ENCODE assay signal across 8 cellular contexts in the genomic region with DNA sequence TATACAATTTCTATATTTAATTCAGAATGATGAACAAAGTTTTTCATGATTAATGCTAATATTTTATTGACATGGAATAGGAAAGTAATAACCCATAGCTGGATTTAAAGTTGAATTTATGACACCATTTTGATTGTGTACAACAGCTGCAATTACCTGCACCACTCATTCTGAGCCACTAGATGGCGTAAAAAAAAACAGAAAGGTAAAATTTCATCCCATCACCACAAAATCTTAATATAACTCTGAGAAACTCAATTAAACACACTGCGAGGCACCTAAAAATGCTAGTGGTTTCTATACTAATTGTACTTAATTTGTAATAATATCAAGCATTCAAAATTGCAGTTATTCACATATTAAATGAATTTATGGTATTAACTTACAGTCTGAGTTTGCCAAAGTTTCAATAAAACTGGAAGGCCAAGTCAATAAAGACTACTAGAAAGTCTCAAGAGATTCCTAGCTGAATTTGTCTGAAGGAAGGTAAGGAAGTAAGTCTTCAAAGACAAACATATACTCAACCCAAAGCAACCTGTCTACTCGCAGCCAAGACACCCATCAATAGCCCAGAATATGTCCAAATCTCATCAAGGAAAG.
DNase-seq lines count a peak whose midpoint lies in the region; ATAC-seq and TF ChIP-seq lines count a peak whose summit lies in the region.

No MANE protein-coding gene starts in this region.

- intact Hi-C loops in CD14-positive monocyte (cut with micrococcal nuclease), result no loop called here
- intact Hi-C loops in PC-9 (cut with micrococcal nuclease; ENCODE audit: unreplicated experiment), result loop anchor here (1.0 kb wide), 2 partner anchors 479 to 1414 kb away; no protein-coding TSS in a partner anchor
- intact Hi-C loops in spleen (cut with DNase I; ENCODE audit: low total_unique reads), result loop anchor here (5.0 kb wide), 1 partner anchor 480 kb away; no protein-coding TSS in a partner anchor

- no peaks in the 10 kb centered on the region for H3K9me2 ChIP-seq in PC-9 (ENCODE audit: insufficient read depth)

- DNase-seq in CD14-positive monocyte (ENCODE audit: low spot score) (no peak), H4 (ENCODE audit: low spot score) (peak; percentile 45), PC-9 (no peak), fibroblast of mammary gland (ENCODE audit: low read depth) (peak; percentile 50), spleen (no peak), HuH-7 (ENCODE audit: low spot score) (no peak)
- DNase-seq in stimulated activated CD4-positive, alpha-beta T cell treated with anti-CD3 and anti-CD28 coated beads, Interleukin-4, amount 100 ng/mL, for 1 hour, result no peak

- no peaks in the 10 kb centered on the region for H3K9me3 Mint-ChIP-seq in CD14-positive monocyte

- TF ChIP-seq CTCF in CD14-positive monocyte (IDR thresholded peaks at IDR 0.05), result peak; percentile 80
- peak; percentile 91 for TF ChIP-seq CTCF in PC-9 (conservative IDR thresholded peaks at IDR 0.05)
- TF ChIP-seq CTCF in fibroblast of mammary gland (conservative IDR thresholded peaks at IDR 0.05; ENCODE audit: control insufficient read depth, insufficient read depth, low read depth, low read length), result peak; percentile 84
- peak; percentile 35 to 90 (median 68) for TF ChIP-seq CTCF in spleen (IDR thresholded peaks at IDR 0.05 in 8 of 11, conservative IDR thresholded peaks at IDR 0.05 in 3 of 11)

- H3K36me3 Mint-ChIP-seq in CD14-positive monocyte, result peaks cover 41 to 44% of the 10 kb centered on the region in 2 donors

- TF ChIP-seq POLR2A in spleen (IDR thresholded peaks at IDR 0.05), result no peak

- H3K36me3 ChIP-seq in PC-9 (ENCODE audit: low read depth) (0 out of 2 replicates have a peak, but pooled peaks cover 4% of the 10 kb centered on the region), spleen (peaks cover 0 to 6% (median 0%) of the 10 kb centered on the region in 6 donors)

- POLR2A ChIA-PET in PC-9 (lab: Charles Lee; ENCODE audit: unreplicated experiment), result interaction anchor here (0.7 kb wide), 1 partner anchor 1238 kb away, joined by 3 read pairs; no protein-coding TSS in a partner anchor

- no peak overlapping the region for H3K4me2 ChIP-seq in PC-9

- H4K20me1 ChIP-seq in PC-9 (ENCODE audit: insufficient read depth), result no peaks in the 10 kb centered on the region

- 38 to 50% (median 39%) methylated on average over 3 of the region's 3 CpGs for WGBS in spleen, 5 donors

- no TSS peak for BruUV-seq in PC-9 (replicated peaks; lab: Mats Ljungman, UMichigan)

- H3K4me1 ChIP-seq in PC-9 (replicated peaks; ENCODE audit: insufficient read depth), result no peaks in the 10 kb centered on the region
- peaks cover 0 to 35% (median 8%) of the 10 kb centered on the region in 6 donors for H3K4me1 ChIP-seq in spleen

- H3K4me1 Mint-ChIP-seq in CD14-positive monocyte, result peaks cover 9% of the 10 kb centered on the region

- peaks cover 10% of the 10 kb centered on the region; the same call in 1 of the 2 replicates for H3F3A ChIP-seq in PC-9 (ENCODE audit: insufficient read depth, low read depth)

- H3K27ac ChIP-seq in PC-9 (no peak overlapping the region), spleen (no peak overlapping the region)

- CTCF ChIA-PET in PC-9 (lab: Charles Lee), result interaction anchor here (0.6 to 2.1 kb wide), 7 partner anchors 9 to 1412 kb away, joined by 3 to 11 read pairs (median 3); no protein-coding TSS in a partner anchor

- no peak for ATAC-seq in GM19324 (IDR thresholded peaks at IDR 0.05; ENCODE audit: low FRiP score, unreplicated experiment)

- no peak overlapping the region for H3K4me3 Mint-ChIP-seq in CD14-positive monocyte

- no peak overlapping the region for H3K4me3 ChIP-seq in PC-9
- no peak overlapping the region for H3K4me3 ChIP-seq in fibroblast of mammary gland (ENCODE audit: control insufficient read depth, low read depth, low read length)
- H3K4me3 ChIP-seq in spleen, result no peak overlapping the region

- H3K9me3 ChIP-seq in PC-9 (ENCODE audit: insufficient read depth, low read depth) (no peaks in the 10 kb centered on the region), spleen (no peaks in the 10 kb centered on the region)

- no peaks in the 10 kb centered on the region for H3K27me3 Mint-ChIP-seq in CD14-positive monocyte (ENCODE audit: low read depth in 3 of 3)

- no peak overlapping the region for H3K27ac Mint-ChIP-seq in CD14-positive monocyte

- no peaks in the 10 kb centered on the region for H3K79me2 ChIP-seq in PC-9 (ENCODE audit: low read depth)

- H3K27me3 ChIP-seq in PC-9 (ENCODE audit: insufficient read depth, low read depth) (no peaks in the 10 kb centered on the region), spleen (replicated peaks in 1 of 7) (no peaks in the 10 kb centered on the region)

- no peak overlapping the region for H2AFZ ChIP-seq in PC-9

Comparison
In these comparisons a context has a peak if more than half of its experiments do, and no peak if none do; other contexts are left out.
1. DNase-seq: peak in H4 (single experiment) and fibroblast of mammary gland (single experiment); none in CD14-positive monocyte (single experiment), PC-9 (0 of 2), spleen (single experiment), stimulated activated CD4-positive, alpha-beta T cell treated with anti-CD3 and anti-CD28 coated beads, Interleukin-4, amount 100 ng/mL, for 1 hour (single experiment) and HuH-7 (single experiment).
2. intact Hi-C loops: an anchor here in PC-9 (1.0 kb wide) and spleen (5.0 kb wide); none called in CD14-positive monocyte.
3. Peak in every context shown above with its lines, with median percentiles within 50 percentile points of each other: CTCF ChIP-seq.